In the genomic region with DNA sequence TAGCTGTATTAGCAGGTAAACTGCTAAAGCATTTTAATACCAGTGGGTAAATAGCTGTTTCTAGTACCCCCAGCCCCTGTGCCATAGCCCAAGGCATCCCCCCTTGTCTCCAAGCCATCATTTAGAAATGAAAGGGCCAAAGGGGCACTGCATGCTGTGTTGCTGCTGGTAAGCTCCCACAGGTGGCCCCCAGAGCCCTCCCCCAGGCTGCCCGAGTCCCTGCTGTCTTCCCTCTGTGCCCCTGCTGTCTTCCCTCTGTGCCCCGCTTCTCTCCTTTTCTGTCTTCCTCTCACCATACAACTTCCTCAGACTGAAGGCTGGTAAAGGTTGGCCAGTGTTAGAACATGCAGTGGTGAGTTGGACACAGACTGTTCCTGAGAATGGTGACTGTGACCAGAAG, we compare ENCODE assay signal across 22 cellular contexts. TPM values are rescaled to one million over a fixed set of nuclear protein-coding genes. Genes with fewer than 3 reads are reported as not detected.
DNase-seq lines count a peak whose midpoint lies in the region; ATAC-seq and TF ChIP-seq lines count a peak whose summit lies in the region.
"Had no signal": no experiment of that assay in that cellular context is flagged by ENCODE, and none has a peak within 500 bp of the region (broad histone marks: within the 10 kb centered on the region; RNA-seq: fewer than 3 reads in every experiment).

No MANE protein-coding gene starts in this region.

- peaks cover 12% of the 10 kb centered on the region for H3K36me3 ChIP-seq in ectodermal cell (ENCODE audit: control insufficient read depth, insufficient read depth, low read length)

- no peak overlapping the region for H2BK15ac ChIP-seq in H9 (ENCODE audit: low read depth, low read length)

- H3K9me3 ChIP-seq in H9 (ENCODE audit: control insufficient read depth, low read depth, low read length) (no peaks in the 10 kb centered on the region), ectodermal cell (ENCODE audit: control insufficient read depth, low read length) (no peaks in the 10 kb centered on the region)
- H3K9me3 ChIP-seq: Caco-2 had no signal

- no peaks in the 10 kb centered on the region for H3K79me2 ChIP-seq in H9 (ENCODE audit: insufficient read depth, low read length)

- no peak overlapping the region for H4K8ac ChIP-seq in H9 (replicated peaks; ENCODE audit: insufficient read length, low read depth, low read length)

- no peaks in the 10 kb centered on the region for H3K27me3 ChIP-seq in H9 (ENCODE audit: insufficient read depth, low read length)
- H3K27me3 ChIP-seq in ectodermal cell (ENCODE audit: control insufficient read depth, insufficient read depth, low read length, poor library complexity, severe bottlenecking), result no peaks in the 10 kb centered on the region

- H3K14ac ChIP-seq in H9 (ENCODE audit: insufficient read depth, low read length), result no peak overlapping the region

- H3K9me3 Mint-ChIP-seq in activated T-cell treated with anti-CD3 and anti-CD28 coated beads, Interleukin-2, amount 50 U/mL, for 24 hours, result no peaks in the 10 kb centered on the region
- H3K9me3 Mint-ChIP-seq in activated T-cell treated with anti-CD3 and anti-CD28 coated beads, Interleukin-2, amount 50 U/mL, for 4 hours, result no peaks in the 10 kb centered on the region
- H3K9me3 Mint-ChIP-seq in H9, result no peaks in the 10 kb centered on the region
- H3K9me3 Mint-ChIP-seq in stimulated activated effector memory CD8-positive, alpha-beta T cell treated with anti-CD3 and anti-CD28 coated beads, Interleukin-12 subunit alpha, Interleukin-12 subunit beta, amount 100 ng/mL, for 72 hours, result no peaks in the 10 kb centered on the region
- H3K9me3 Mint-ChIP-seq: CD4-positive, alpha-beta T cell had no signal

- no peak overlapping the region for H3K18ac ChIP-seq in H9 (ENCODE audit: insufficient read length, low read depth, low read length)

- H2BK5ac ChIP-seq in H9 (ENCODE audit: insufficient read length, low read length), result no peak overlapping the region

- no peak overlapping the region for H2BK20ac ChIP-seq in H9 (ENCODE audit: low read depth, low read length, poor library complexity, severe bottlenecking)

- H3K27me3 Mint-ChIP-seq in activated T-cell treated with anti-CD3 and anti-CD28 coated beads, Interleukin-2, amount 50 U/mL, for 24 hours, result no peaks in the 10 kb centered on the region
- H3K27me3 Mint-ChIP-seq in activated T-cell treated with anti-CD3 and anti-CD28 coated beads, Interleukin-2, amount 50 U/mL, for 4 hours (ENCODE audit: low read depth), result no peaks in the 10 kb centered on the region
- no peaks in the 10 kb centered on the region for H3K27me3 Mint-ChIP-seq in H9 (ENCODE audit: low read depth)
- H3K27me3 Mint-ChIP-seq: CD4-positive, alpha-beta T cell had no signal

- H3K4ac ChIP-seq in H9 (ENCODE audit: low read depth, low read length), result no peak overlapping the region

- H2AFZ ChIP-seq in H9 (ENCODE audit: low read length), result no peak overlapping the region
- H2AFZ ChIP-seq: GM23248 had no signal

- no peak overlapping the region for H3K9ac ChIP-seq in H9 (ENCODE audit: extremely low read depth, insufficient read length, low read length)
- H3K9ac ChIP-seq: GM23248 had no signal

- H3K4me3 ChIP-seq in ectodermal cell (ENCODE audit: insufficient read depth, low read depth, low read length), result no peak overlapping the region
- H3K4me3 ChIP-seq: GM23248 had no signal

- H3K27ac ChIP-seq in H9 (ENCODE audit: insufficient read length, low read depth, low read length), result no peak overlapping the region
- peak overlapping the region; percentile 38 for H3K27ac ChIP-seq in ectodermal cell (ENCODE audit: insufficient read depth, low read depth, low read length, poor library complexity, severe bottlenecking)
- H3K27ac ChIP-seq: GM23248 had no signal

- H3K27ac Mint-ChIP-seq in activated T-cell treated with anti-CD3 and anti-CD28 coated beads, Interleukin-2, amount 50 U/mL, for 24 hours, result peak overlapping the region; percentile 29
- peak overlapping the region in 2 of 3 experiments; percentile 7 to 9; a peak in 1 of 7 replicates for H3K27ac Mint-ChIP-seq in H9
- H3K27ac Mint-ChIP-seq in stimulated activated effector memory CD8-positive, alpha-beta T cell treated with anti-CD3 and anti-CD28 coated beads, Interleukin-12 subunit alpha, Interleukin-12 subunit beta, amount 100 ng/mL, for 72 hours, result peak overlapping the region; percentile 32
- H3K27ac Mint-ChIP-seq: CD4-positive, alpha-beta T cell had no signal

- H3K79me1 ChIP-seq in H9 (ENCODE audit: insufficient read depth, low read depth, low read length, poor library complexity, severe bottlenecking), result no peaks in the 10 kb centered on the region

- WGBS in H9 (ENCODE audit: extremely low coverage, insufficient read length, low lambda C conversion rate), result no CpG with 5 or more reads among the region's 2 CpGs
- 73 to 85% methylated on average over 2 of the region's 2 CpGs for WGBS in ectodermal cell, 2 experiments

- H2BK12ac ChIP-seq in H9 (ENCODE audit: insufficient read length, low read depth, low read length), result no peak overlapping the region

- TF ChIP-seq CTCF in H9 (conservative IDR thresholded peaks at IDR 0.05), result no peak

- no peak for DNase-seq in activated T-cell treated with anti-CD3 and anti-CD28 coated beads, Interleukin-2, amount 50 U/mL, for 24 hours
- no peak for DNase-seq in activated T-cell treated with anti-CD3 and anti-CD28 coated beads, Interleukin-2, amount 50 U/mL, for 4 hours
- DNase-seq in H9 (no peak), anterior cingulate cortex (lab: John Stamatoyannopoulos, UW) (no peak), GDM1 (lab: John Stamatoyannopoulos, UW) (no peak), DMS153 (lab: John Stamatoyannopoulos, UW) (no peak)
- no peak for DNase-seq in stimulated activated effector memory CD8-positive, alpha-beta T cell treated with anti-CD3 and anti-CD28 coated beads, Interleukin-12 subunit alpha, Interleukin-12 subunit beta, amount 100 ng/mL, for 72 hours (ENCODE audit: low spot score in 2 of 2)
- DNase-seq: 8988T; Caco-2; CD4-positive, alpha-beta T cell; GF-D8; GM23248; HCEC 1CT; KBM-7; NCI-H1105 treated with DMSO at 0.1 percent for 48 hours; NCI-H1694 treated with DMSO at 0.1 percent for 48 hours; NCI-H2107; NCI-H524; NCI-H82; OCI-M1; SHP77 treated with DMSO at 0.1 percent for 48 hours had no signal

- ATAC-seq in activated T-cell treated with anti-CD3 and anti-CD28 coated beads, Interleukin-2, amount 50 U/mL, for 4 hours, result no peak
- no peak for ATAC-seq in stimulated activated effector memory CD8-positive, alpha-beta T cell treated with anti-CD3 and anti-CD28 coated beads, Interleukin-12 subunit alpha, Interleukin-12 subunit beta, amount 100 ng/mL, for 72 hours

- no peak overlapping the region for H4K5ac ChIP-seq in H9 (ENCODE audit: insufficient read length, low read depth, low read length)

- no peak overlapping the region for H3K4me2 ChIP-seq in H9 (ENCODE audit: insufficient read depth, insufficient read length, low read length)

- H3K4me1 ChIP-seq in H9 (ENCODE audit: insufficient read depth, low read length), result no peaks in the 10 kb centered on the region
- peaks cover 16% of the 10 kb centered on the region for H3K4me1 ChIP-seq in ectodermal cell (ENCODE audit: control insufficient read depth, insufficient read depth, low read length)

- peaks cover 71% of the 10 kb centered on the region for H3K36me3 Mint-ChIP-seq in activated T-cell treated with anti-CD3 and anti-CD28 coated beads, Interleukin-2, amount 50 U/mL, for 24 hours (ENCODE audit: low read depth)
- peaks cover 43% of the 10 kb centered on the region for H3K36me3 Mint-ChIP-seq in activated T-cell treated with anti-CD3 and anti-CD28 coated beads, Interleukin-2, amount 50 U/mL, for 4 hours (ENCODE audit: insufficient read depth)
- peaks cover 4 to 50% (median 39%) of the 10 kb centered on the region in 3 experiments; a peak in 5 of 7 replicates for H3K36me3 Mint-ChIP-seq in H9 (ENCODE audit: insufficient read depth in 1 of 3, low read depth in 3 of 3)
- peaks cover 59% of the 10 kb centered on the region for H3K36me3 Mint-ChIP-seq in stimulated activated effector memory CD8-positive, alpha-beta T cell treated with anti-CD3 and anti-CD28 coated beads, Interleukin-12 subunit alpha, Interleukin-12 subunit beta, amount 100 ng/mL, for 72 hours

- no peak overlapping the region for H3K56ac ChIP-seq in H9 (ENCODE audit: insufficient read length, low read depth, low read length)

- no peak overlapping the region for H2BK120ac ChIP-seq in H9 (ENCODE audit: low read depth, low read length, poor library complexity, severe bottlenecking)

- H3K4me1 Mint-ChIP-seq in activated T-cell treated with anti-CD3 and anti-CD28 coated beads, Interleukin-2, amount 50 U/mL, for 24 hours (ENCODE audit: low read depth), result peaks cover 11% of the 10 kb centered on the region
- peaks cover 14% of the 10 kb centered on the region for H3K4me1 Mint-ChIP-seq in activated T-cell treated with anti-CD3 and anti-CD28 coated beads, Interleukin-2, amount 50 U/mL, for 4 hours (ENCODE audit: low read depth)
- peaks cover 21 to 28% of the 10 kb centered on the region in 2 experiments for H3K4me1 Mint-ChIP-seq in H9
- H3K4me1 Mint-ChIP-seq in stimulated activated effector memory CD8-positive, alpha-beta T cell treated with anti-CD3 and anti-CD28 coated beads, Interleukin-12 subunit alpha, Interleukin-12 subunit beta, amount 100 ng/mL, for 72 hours, result peaks cover 12% of the 10 kb centered on the region

- H3T11ph ChIP-seq in H9 (ENCODE audit: low read length), result no peak overlapping the region

- H3K4me3 Mint-ChIP-seq in activated T-cell treated with anti-CD3 and anti-CD28 coated beads, Interleukin-2, amount 50 U/mL, for 24 hours, result no peak overlapping the region
- no peak overlapping the region for H3K4me3 Mint-ChIP-seq in activated T-cell treated with anti-CD3 and anti-CD28 coated beads, Interleukin-2, amount 50 U/mL, for 4 hours
- no peak overlapping the region for H3K4me3 Mint-ChIP-seq in H9
- H3K4me3 Mint-ChIP-seq in stimulated activated effector memory CD8-positive, alpha-beta T cell treated with anti-CD3 and anti-CD28 coated beads, Interleukin-12 subunit alpha, Interleukin-12 subunit beta, amount 100 ng/mL, for 72 hours, result no peak overlapping the region
- H3K4me3 Mint-ChIP-seq: CD4-positive, alpha-beta T cell had no signal

- H2AK5ac ChIP-seq in H9 (ENCODE audit: insufficient read length, low read length), result no peak overlapping the region

- no peaks in the 10 kb centered on the region for H4K20me1 ChIP-seq in H9 (ENCODE audit: control insufficient read depth, insufficient read depth, insufficient read length)

- no peak overlapping the region for H3K23ac ChIP-seq in H9 (ENCODE audit: insufficient read length, low read depth, low read length)

- no peak overlapping the region for H4K91ac ChIP-seq in H9 (ENCODE audit: insufficient read length, low read depth, low read length)

- no peaks in the 10 kb centered on the region for H3K23me2 ChIP-seq in H9 (ENCODE audit: insufficient read length, low read depth, low read length, poor library complexity, severe bottlenecking)

RNA-seq across cellular contexts. Expression of a gene that starts 42.1 kb away (rescaled TPM):
- total RNA-seq in activated T-cell treated with anti-CD3 and anti-CD28 coated beads, Interleukin-2, amount 50 U/mL, for 4 hours, result 100 to 1,000 TPM; 156 to 194 (median 186) TPM
- total RNA-seq in H9 (2021), result 0.22 and 0.24 TPM in 2 replicates
- polyA plus RNA-seq in ectodermal cell (2013, experiment 1 of 4), result 0.52 TPM
- polyA plus RNA-seq in ectodermal cell (2013, experiment 2 of 4), result 0.25 TPM
- 0.53 TPM for polyA plus RNA-seq in ectodermal cell (2013, experiment 3 of 4)
- 0.69 TPM for polyA plus RNA-seq in ectodermal cell (2013, experiment 4 of 4)
- total RNA-seq: GM23248 had no signal
- polyA plus RNA-seq: GM23248 had no signal

Comparison
In these comparisons a context has a peak if more than half of its experiments do, and no peak if none do; other contexts are left out.
1. RNA of a gene that starts 42.1 kb away (total RNA-seq): 156 to 194 TPM in activated T-cell treated with anti-CD3 and anti-CD28 coated beads, Interleukin-2, amount 50 U/mL, for 4 hours; 0.22 to 0.24 TPM in H9; every median in the first group is over 100 times any median in the second.
2. Peak in every context shown above with its lines, with median percentiles within 50 percentile points of each other: H3K27ac Mint-ChIP-seq.